28 cellular contexts compared by ENCODE assay signal in the genomic region with DNA sequence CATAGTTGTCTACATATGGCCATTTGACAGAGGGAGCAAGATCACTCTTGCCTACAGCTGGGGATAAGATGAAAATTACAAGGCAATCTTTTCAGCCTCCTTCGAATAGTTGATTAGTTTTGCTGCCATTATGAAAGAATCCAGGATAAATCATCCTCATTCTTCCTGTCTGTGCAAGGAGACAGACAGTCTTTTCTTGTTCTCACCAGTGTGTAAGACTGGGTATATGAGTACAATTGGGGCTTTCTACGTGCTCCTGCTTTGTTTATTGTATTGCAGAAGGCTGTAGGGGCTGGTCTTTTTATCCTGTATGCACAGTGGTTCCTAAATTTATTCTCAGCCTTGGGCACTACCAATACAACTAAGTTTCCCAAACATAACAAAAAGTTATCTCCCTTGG.
"Had no signal": no experiment of that assay in that cellular context is flagged by ENCODE, and none has a peak within 500 bp of the region (broad histone marks: within the 10 kb centered on the region; RNA-seq: fewer than 3 reads in every experiment).

No MANE protein-coding gene starts in this region.

- DNase-seq: activated CD4-positive, alpha-beta T cell treated with anti-CD3 and anti-CD28 coated beads for 48 hours; activated CD4-positive, alpha-beta T cell treated with anti-CD3 and anti-CD28 coated beads, Interleukin-2, amount 50 U/mL, for 48 hours; activated CD8-positive, alpha-beta memory T cell treated with anti-CD3 and anti-CD28 coated beads for 24 hours; activated effector memory CD4-positive, alpha-beta T cell treated with anti-CD3 and anti-CD28 coated beads, Interleukin-2, amount 50 U/mL, for 16 hours; activated naive CD4-positive, alpha-beta T cell treated with anti-CD3 and anti-CD28 coated beads for 36 hours; activated naive CD8-positive, alpha-beta T cell treated with anti-CD3 and anti-CD28 coated beads, Interleukin-2, amount 10 ng/mL, durations not matched to agents 7 days and 5 days; brain microvascular endothelial cell; heart left ventricle; left ventricle myocardium inferior; naive B cell; nephron progenitor cell; ovary; sigmoid colon; small intestine; stimulated activated naive CD4-positive, alpha-beta T cell treated with Interleukin-2 at 50 U/mL for 16 hours; SW 1271; T-helper 9 cell; uterus; WERI-Rb-1 had no signal

- FAIRE-seq: astrocyte, small intestine, TTC549 had no signal

- H3K4me1 Mint-ChIP-seq: activated naive CD8-positive, alpha-beta T cell treated with anti-CD3 and anti-CD28 coated beads, Interleukin-2, amount 10 ng/mL, durations not matched to agents 7 days and 5 days had no signal

- H3K27ac ChIP-seq: brain microvascular endothelial cell, epithelial cell of prostate, gastroesophageal sphincter, heart left ventricle, left ventricle myocardium inferior, ovary, prostate gland, sigmoid colon, uterus, WERI-Rb-1 had no signal

- H3K4me3 Mint-ChIP-seq: activated naive CD4-positive, alpha-beta T cell treated with anti-CD3 and anti-CD28 coated beads for 36 hours; activated naive CD8-positive, alpha-beta T cell treated with anti-CD3 and anti-CD28 coated beads, Interleukin-2, amount 10 ng/mL, durations not matched to agents 7 days and 5 days; activated T-helper 1 cell treated with anti-CD3 and anti-CD28 coated beads, Interleukin-12 subunit alpha, Interleukin-12 subunit beta, Interleukin-2, Interleukin-4 antibody, amounts not matched to agents 30 ng/mL and 10 ng/mL and 1 ng/mL, durations not matched to agents 14 hours and 24 hours and 36 hours; naive B cell; nephron progenitor cell; T-helper 1 cell treated with Interleukin-12 subunit alpha and Interleukin-12 subunit beta and Interleukin-4 antibody, amounts not matched to agents 30 μg/mL and 1 μg/mL, for 36 hours; type B pancreatic cell had no signal

- H3K36me3 Mint-ChIP-seq: naive B cell had no signal

- H3K9me3 Mint-ChIP-seq: activated naive CD4-positive, alpha-beta T cell treated with anti-CD3 and anti-CD28 coated beads for 36 hours; activated T-helper 1 cell treated with anti-CD3 and anti-CD28 coated beads, Interleukin-12 subunit alpha, Interleukin-12 subunit beta, Interleukin-2, Interleukin-4 antibody, amounts not matched to agents 30 ng/mL and 10 ng/mL and 1 ng/mL, durations not matched to agents 14 hours and 24 hours and 36 hours; naive B cell; T-helper 1 cell treated with Interleukin-12 subunit alpha and Interleukin-12 subunit beta and Interleukin-4 antibody, amounts not matched to agents 30 μg/mL and 1 μg/mL, for 36 hours; type B pancreatic cell had no signal

- H3K27ac Mint-ChIP-seq: activated naive CD4-positive, alpha-beta T cell treated with anti-CD3 and anti-CD28 coated beads for 36 hours; activated naive CD8-positive, alpha-beta T cell treated with anti-CD3 and anti-CD28 coated beads, Interleukin-2, amount 10 ng/mL, durations not matched to agents 7 days and 5 days; activated T-helper 1 cell treated with anti-CD3 and anti-CD28 coated beads, Interleukin-12 subunit alpha, Interleukin-12 subunit beta, Interleukin-2, Interleukin-4 antibody, amounts not matched to agents 30 ng/mL and 10 ng/mL and 1 ng/mL, durations not matched to agents 14 hours and 24 hours and 36 hours; naive B cell; nephron progenitor cell; T-helper 1 cell treated with Interleukin-12 subunit alpha and Interleukin-12 subunit beta and Interleukin-4 antibody, amounts not matched to agents 30 μg/mL and 1 μg/mL, for 36 hours; type B pancreatic cell had no signal

- H3K27me3 Mint-ChIP-seq: activated naive CD8-positive, alpha-beta T cell treated with anti-CD3 and anti-CD28 coated beads, Interleukin-2, amount 10 ng/mL, durations not matched to agents 7 days and 5 days; naive B cell; type B pancreatic cell had no signal

- ATAC-seq: activated CD4-positive, CD25-positive, alpha-beta regulatory T cell treated with anti-CD3 and anti-CD28 coated beads, Interleukin-2, amount 50 U/mL, for 24 hours; gastroesophageal sphincter; heart left ventricle had no signal
